In genomic region chr12:124508323-124509096, GRCh38 we compare ENCODE assay signal across 9 cellular contexts. TPM values are rescaled to one million over a fixed set of nuclear protein-coding genes. Genes with fewer than 3 reads are reported as not detected.
A peak's percentile ranks its signal among the peaks of the same experiment; 100 is the strongest.
DNase-seq lines count a peak whose midpoint lies in the region; ATAC-seq, FAIRE-seq and TF ChIP-seq lines count a peak whose summit lies in the region.
"Had no signal": no experiment of that assay in that cellular context is flagged by ENCODE, and none has a peak within 500 bp of the region (broad histone marks: within the 10 kb centered on the region; RNA-seq: fewer than 3 reads in every experiment).

No MANE protein-coding gene starts in this region.

- peaks cover 77% of the 10 kb centered on the region for H3K4me1 ChIP-seq in A673 (ENCODE audit: insufficient read depth, low read length, poor library complexity, severe bottlenecking)
- peaks cover 61 to 79% of the 10 kb centered on the region in 2 experiments for H3K4me1 ChIP-seq in K562 (replicated peaks in 1 of 2; ENCODE audit: control insufficient read depth in 2 of 2, insufficient read depth in 2 of 2, low read length in 2 of 2)

- intact Hi-C loops in A673 (cut with micrococcal nuclease; ENCODE audit: unreplicated experiment) (loop anchor here (5.0 kb wide), 2 partner anchors 41 to 249 kb away; no protein-coding TSS in a partner anchor), K562 (cut with micrococcal nuclease) (loop anchor here (5.0 kb wide), 1 partner anchor 44 kb away; no protein-coding TSS in a partner anchor)

- DNase-seq in A673 (ENCODE audit: low spot score) (no peak), HEK293T (ENCODE audit: extremely low spot score) (no peak), K562 (ENCODE audit: extremely low read depth in 1 of 4, low spot score in 3 of 4) (peak in 3 of 4 experiments; percentile 49 to 59 (median 58)), myocyte (ENCODE audit: low read depth) (peak; percentile 84), OCI-M2 (lab: John Stamatoyannopoulos, UW; ENCODE audit: unreplicated experiment) (no peak), Ammon's horn (ENCODE audit: low spot score) (no peak)

- no peak overlapping the region for H2AFZ ChIP-seq in K562 (ENCODE audit: low read depth, low read length)

- no peak for FAIRE-seq in K562 (lab: Jason Lieb, UNC)
- FAIRE-seq: islet of Langerhans had no signal

- no peaks in the 10 kb centered on the region for H3K27me3 ChIP-seq in A673 (replicated peaks; ENCODE audit: insufficient read depth, low read depth, low read length, poor library complexity)
- no peaks in the 10 kb centered on the region for H3K27me3 ChIP-seq in K562 (ENCODE audit: control insufficient read depth in 2 of 2, insufficient read depth in 2 of 2, low read length in 2 of 2)

- CTCF ChIA-PET in A673 (lab: Charles Lee) (interaction anchor here (0.7 kb wide), 1 partner anchor 10 kb away, joined by 3 read pairs; no protein-coding TSS in a partner anchor), HEK293T (lab: Yijun Ruan, JAX) (no interaction called here), K562 (lab: Yijun Ruan, JAX; ENCODE audit: low intra/inter-chr PET ratio) (no interaction called here)

- in situ Hi-C loops in K562 (cut with MboI), result no loop called here

- 0 out of 4 replicates have a peak, but pooled peaks of 1 of the 2 experiments have one; percentile 4 for TF ChIP-seq RAD21 in K562 (CRISPR knock-in tag; conservative IDR thresholded peaks at IDR 0.05 in 1 of 2, IDR thresholded peaks at IDR 0.05 in 1 of 2)

- 0 out of 2 replicates have a peak overlapping the region, but pooled peaks have one; percentile 12 for H3K4me2 ChIP-seq in K562 (ENCODE audit: insufficient read depth, low read length)

- H3K4me3 ChIP-seq in A673 (ENCODE audit: low read depth, low read length, poor library complexity, severe bottlenecking) (no peak overlapping the region), K562 (no peak overlapping the region)

- WGBS in K562 (ENCODE audit: insufficient coverage, low coverage, missing lambda C conversion rate), result 49% methylated on average over 21 of the region's 21 CpGs

- H3K27ac ChIP-seq in A673 (ENCODE audit: low read depth, low read length, poor library complexity, severe bottlenecking) (peak overlapping the region; percentile 88), K562 (ENCODE audit: extremely low read depth, low read depth, low read length) (peak overlapping the region; percentile 50; the same call in 1 of the 3 replicates)

- H3K36me3 ChIP-seq in A673 (ENCODE audit: insufficient read depth, low read length, poor library complexity, severe bottlenecking) (no peaks in the 10 kb centered on the region), K562 (ENCODE audit: control insufficient read depth, insufficient read depth, low read length) (no peaks in the 10 kb centered on the region; the same call in 2 of the 3 replicates)

- POLR2A ChIA-PET in A673 (lab: Charles Lee; ENCODE audit: low non-redundant PET) (no interaction called here), HEK293T (lab: Yijun Ruan, JAX) (no interaction called here), K562 (lab: Yijun Ruan, JAX) (interaction anchor here (0.6 to 0.8 kb wide), 3 partner anchors 14 to 531 kb away, joined by 3 read pairs; no protein-coding TSS in a partner anchor)

- BruUV-seq in A673 (replicated peaks; lab: Mats Ljungman, UMichigan) (no TSS peak), K562 (replicated peaks; lab: Mats Ljungman, UMichigan) (no TSS peak)

- H4K20me1 ChIP-seq in K562 (replicated peaks; ENCODE audit: control insufficient read depth, insufficient read depth, low read length), result peaks cover 84% of the 10 kb centered on the region

- TF ChIP-seq EP300 in K562 (IDR thresholded peaks at IDR 0.05; ENCODE audit: low read length), result no peak

- peak; percentile 43 for TF ChIP-seq CTCF in A673 (conservative IDR thresholded peaks at IDR 0.05; ENCODE audit: low read depth, low read length)
- TF ChIP-seq CTCF in K562 (IDR thresholded peaks at IDR 0.05 in 2 of 3, conservative IDR thresholded peaks at IDR 0.05 in 1 of 3; ENCODE audit: insufficient read depth in 2 of 3, low read depth in 1 of 3, low read length in 3 of 3), result peak; percentile 29 to 42 (median 30); a peak in 4 of 6 replicates

- peak overlapping the region in 1 of 2 experiments; percentile 46; a peak in 2 of 4 replicates for H3K9ac ChIP-seq in K562 (ENCODE audit: insufficient read depth in 1 of 2, low read depth in 2 of 2, low read length in 2 of 2)

- TF ChIP-seq POLR2A in K562 (conservative IDR thresholded peaks at IDR 0.05), result no peak

- H3K9me3 ChIP-seq in A673 (ENCODE audit: low read depth, low read length, poor library complexity, severe bottlenecking), result no peaks in the 10 kb centered on the region
- H3K9me3 ChIP-seq in K562 (replicated peaks; ENCODE audit: control insufficient read depth, insufficient read depth, low read depth, low read length), result no peaks in the 10 kb centered on the region

- peaks cover 5% of the 10 kb centered on the region for H3K9me1 ChIP-seq in K562 (ENCODE audit: control insufficient read depth, insufficient read depth, low read length)

- ATAC-seq in K562, result peak; percentile 31
- no peak for ATAC-seq in GM21515 (IDR thresholded peaks at IDR 0.05; ENCODE audit: unreplicated experiment)
- no peak for ATAC-seq in GM21367 (IDR thresholded peaks at IDR 0.05; ENCODE audit: unreplicated experiment)

- H3K79me2 ChIP-seq in K562 (ENCODE audit: control insufficient read depth, insufficient read depth, low read length), result peaks cover 94% of the 10 kb centered on the region

TF ChIP-seq in HEK293T, 16 proteins besides CTCF, POLR2A, EP300 and RAD21:
- TF ChIP-seq ARNT (IDR thresholded peaks at IDR 0.05), result no peak
- no peak for TF ChIP-seq L3MBTL2 (conservative IDR thresholded peaks at IDR 0.05)
- no peak for TF ChIP-seq FOXA1 (IDR thresholded peaks at IDR 0.05)
- TF ChIP-seq PKNOX1 (IDR thresholded peaks at IDR 0.05), result peak; percentile 63
TF ChIP-seq in HEK293T: peak in this region for 1.

TF ChIP-seq in K562, 482 proteins besides CTCF, POLR2A, EP300 and RAD21 (continues in another document):
- TF ChIP-seq ARID3A (IDR thresholded peaks at IDR 0.05; ENCODE audit: borderline replicate concordance, low read depth, low read length) (no peak), GTF2B (IDR thresholded peaks at IDR 0.05; ENCODE audit: extremely low read depth, insufficient read length) (no peak), MTA1 (IDR thresholded peaks at IDR 0.05; ENCODE audit: borderline replicate concordance) (no peak), PPARD (CRISPR knock-in tag; IDR thresholded peaks at IDR 0.05) (no peak), MEIS2 (IDR thresholded peaks at IDR 0.05; ENCODE audit: partially characterized antibody) (peak; percentile 94), CREM (IDR thresholded peaks at IDR 0.05; ENCODE audit: low read depth) (peak; percentile 73), CAMTA2 (CRISPR knock-in tag; conservative IDR thresholded peaks at IDR 0.05) (no peak)

RNA-seq across cellular contexts. Expression of gene NCOR2, which starts 58.9 kb away (rescaled TPM):
- total RNA-seq in A673 (2021) (227 and 276 TPM in 2 replicates), K562 (2014; rRNA removed) (18.2 and 22.3 TPM in 2 replicates), K562 (2014; rRNA removed; fragmentation: Illumina TruSeq; extraction: Trizol) (2.8 and 4.1 TPM in 2 replicates), K562 (2015; rRNA removed; fragmentation: Illumina TruSeq; extraction: Trizol) (8.1 and 8.4 TPM in 2 replicates), K562 (2021) (124 and 126 TPM in 2 replicates), myocyte (61.4 and 98.9 TPM in 2 replicates)
- 66.7 and 165 TPM in 2 replicates for total RNA-seq in K562 (2011; cell fraction: chromatin; rRNA removed; ENCODE audit: low replicate concordance)
- total RNA-seq in K562 (2011; cell fraction: nucleolus; rRNA removed), result 51.9 and 54.2 TPM in 2 replicates
- total RNA-seq in K562 (2011; cell fraction: nucleoplasm; rRNA removed), result 57.6 and 83.1 TPM in 2 replicates
- polyA plus RNA-seq in K562 (2011; rRNA removed) (3.1 and 4.2 TPM in 2 replicates), K562 (2014; fragmentation: Illumina TruSeq; extraction: Trizol) (22.6 and 36.3 TPM in 2 replicates), K562 (2014; fragmentation: Nextera tagmentation; extraction: Ambion mirVana) (under 1 TPM; 0.18 to 0.20 TPM), K562 (2014; rRNA removed) (24.9 and 29.2 TPM in 2 replicates)
- 4.1 and 9.7 TPM in 2 replicates for polyA plus RNA-seq in K562 (2011; cell fraction: cytosol; rRNA removed)
- 20.4 and 29.6 TPM in 2 replicates for polyA plus RNA-seq in K562 (2011; cell fraction: nucleus; rRNA removed)
- 56.5 and 65.0 TPM in 2 replicates for polyA plus RNA-seq in K562 (2012)
- 7.3 and 9.9 TPM in 2 replicates for polyA minus RNA-seq in K562 (2011; rRNA and poly(A)+ RNA removed)
- polyA minus RNA-seq in K562 (2011; cell fraction: cytosol; rRNA and poly(A)+ RNA removed), result 27.1 and 60.8 TPM in 2 replicates
- polyA minus RNA-seq in K562 (2011; cell fraction: nucleus; rRNA and poly(A)+ RNA removed), result 18.8 and 19.2 TPM in 2 replicates
- 165 TPM for polyA plus RNA-seq in myocyte (2012)

Comparison
In these comparisons a context has a peak if more than half of its experiments do, and no peak if none do; other contexts are left out.
1. DNase-seq: peak in K562 (3 of 4) and myocyte (single experiment); none in A673 (single experiment), HEK293T (single experiment), OCI-M2 (single experiment) and Ammon's horn (single experiment).